In genomic region chr1:55706397-55706796, GRCh38 we compare ENCODE assay signal across 25 cellular contexts.
"Had no signal": no experiment of that assay in that cellular context is flagged by ENCODE, and none has a peak within 500 bp of the region (broad histone marks: within the 10 kb centered on the region; RNA-seq: fewer than 3 reads in every experiment).

No MANE protein-coding gene starts in this region.

- H3K4me1 Mint-ChIP-seq: activated CD4-positive, alpha-beta T cell treated with anti-CD3 and anti-CD28 coated beads for 36 hours; activated CD8-positive, alpha-beta memory T cell treated with anti-CD3 and anti-CD28 coated beads, Interleukin-2, amount 10 ng/mL, durations not matched to agents 7 days and 5 days; activated naive CD8-positive, alpha-beta T cell treated with anti-CD3 and anti-CD28 coated beads for 36 hours; naive thymus-derived CD4-positive, alpha-beta T cell; stimulated activated naive CD8-positive, alpha-beta T cell treated with anti-CD3 and anti-CD28 coated beads, Interleukin-15, amount 100 ng/mL, for 72 hours had no signal

- DNase-seq: activated CD4-positive, alpha-beta T cell treated with anti-CD3 and anti-CD28 coated beads for 36 hours; activated CD4-positive, CD25-positive, alpha-beta regulatory T cell; activated CD8-positive, alpha-beta memory T cell treated with anti-CD3 and anti-CD28 coated beads, Interleukin-2, amount 10 ng/mL, durations not matched to agents 7 days and 5 days; activated CD8-positive, alpha-beta T cell treated with anti-CD3 and anti-CD28 coated beads, Interleukin-2, amount 10 ng/mL, durations not matched to agents 7 days and 5 days; activated effector memory CD4-positive, alpha-beta T cell treated with anti-CD3 and anti-CD28 coated beads, Interleukin-2, amount 50 U/mL, for 16 hours; activated naive CD4-positive, alpha-beta T cell treated with anti-CD3 and anti-CD28 coated beads for 36 hours; activated naive CD8-positive, alpha-beta T cell treated with anti-CD3 and anti-CD28 coated beads for 36 hours; activated T-cell treated with anti-CD3 and anti-CD28 coated beads for 4 hours; adrenal gland; aorta; body of pancreas; dermis blood vessel endothelial cell; effector CD4-positive, alpha-beta T cell; foreskin keratinocyte; heart left ventricle; midbrain; naive thymus-derived CD4-positive, alpha-beta T cell; ovary; retina; stimulated activated CD4-positive, alpha-beta T cell treated with anti-CD3 and anti-CD28 coated beads, Interleukin-12 subunit alpha, Interleukin-12 subunit beta, amount 100 ng/mL, for 4 hours; stimulated activated CD4-positive, alpha-beta T cell treated with anti-CD3 and anti-CD28 coated beads, Interleukin-4, amount 100 ng/mL, for 1 hour; stimulated activated naive CD8-positive, alpha-beta T cell treated with anti-CD3 and anti-CD28 coated beads, Interleukin-15, amount 100 ng/mL, for 72 hours; substantia nigra; upper lobe of left lung had no signal

- H3K27ac Mint-ChIP-seq: activated CD4-positive, alpha-beta T cell treated with anti-CD3 and anti-CD28 coated beads for 36 hours; activated CD8-positive, alpha-beta memory T cell treated with anti-CD3 and anti-CD28 coated beads, Interleukin-2, amount 10 ng/mL, durations not matched to agents 7 days and 5 days; activated CD8-positive, alpha-beta T cell treated with anti-CD3 and anti-CD28 coated beads, Interleukin-2, amount 10 ng/mL, durations not matched to agents 7 days and 5 days; activated naive CD4-positive, alpha-beta T cell treated with anti-CD3 and anti-CD28 coated beads for 36 hours; activated naive CD8-positive, alpha-beta T cell treated with anti-CD3 and anti-CD28 coated beads for 36 hours; naive thymus-derived CD4-positive, alpha-beta T cell; stimulated activated naive CD8-positive, alpha-beta T cell treated with anti-CD3 and anti-CD28 coated beads, Interleukin-15, amount 100 ng/mL, for 72 hours had no signal

- H3K9me3 Mint-ChIP-seq: activated naive CD4-positive, alpha-beta T cell treated with anti-CD3 and anti-CD28 coated beads for 36 hours; activated naive CD8-positive, alpha-beta T cell treated with anti-CD3 and anti-CD28 coated beads for 36 hours; stimulated activated naive CD8-positive, alpha-beta T cell treated with anti-CD3 and anti-CD28 coated beads, Interleukin-15, amount 100 ng/mL, for 72 hours had no signal

- H3K27me3 Mint-ChIP-seq: activated CD8-positive, alpha-beta memory T cell treated with anti-CD3 and anti-CD28 coated beads, Interleukin-2, amount 10 ng/mL, durations not matched to agents 7 days and 5 days; stimulated activated naive CD8-positive, alpha-beta T cell treated with anti-CD3 and anti-CD28 coated beads, Interleukin-15, amount 100 ng/mL, for 72 hours had no signal

- ATAC-seq: activated CD4-positive, alpha-beta T cell treated with anti-CD3 and anti-CD28 coated beads for 36 hours; activated CD8-positive, alpha-beta memory T cell treated with anti-CD3 and anti-CD28 coated beads, Interleukin-2, amount 10 ng/mL, durations not matched to agents 7 days and 5 days; activated CD8-positive, alpha-beta T cell treated with anti-CD3 and anti-CD28 coated beads, Interleukin-2, amount 10 ng/mL, durations not matched to agents 7 days and 5 days; body of pancreas; foreskin keratinocyte; heart left ventricle; naive thymus-derived CD4-positive, alpha-beta T cell; sciatic nerve; stimulated activated naive CD8-positive, alpha-beta T cell treated with anti-CD3 and anti-CD28 coated beads, Interleukin-15, amount 100 ng/mL, for 72 hours had no signal

- H3K36me3 Mint-ChIP-seq: activated CD8-positive, alpha-beta memory T cell treated with anti-CD3 and anti-CD28 coated beads, Interleukin-2, amount 10 ng/mL, durations not matched to agents 7 days and 5 days; activated naive CD8-positive, alpha-beta T cell treated with anti-CD3 and anti-CD28 coated beads for 36 hours; naive thymus-derived CD4-positive, alpha-beta T cell had no signal

- H3K4me3 Mint-ChIP-seq: activated CD4-positive, alpha-beta T cell treated with anti-CD3 and anti-CD28 coated beads for 36 hours; activated CD8-positive, alpha-beta memory T cell treated with anti-CD3 and anti-CD28 coated beads, Interleukin-2, amount 10 ng/mL, durations not matched to agents 7 days and 5 days; activated CD8-positive, alpha-beta T cell treated with anti-CD3 and anti-CD28 coated beads, Interleukin-2, amount 10 ng/mL, durations not matched to agents 7 days and 5 days; activated naive CD4-positive, alpha-beta T cell treated with anti-CD3 and anti-CD28 coated beads for 36 hours; activated naive CD8-positive, alpha-beta T cell treated with anti-CD3 and anti-CD28 coated beads for 36 hours; naive thymus-derived CD4-positive, alpha-beta T cell; stimulated activated naive CD8-positive, alpha-beta T cell treated with anti-CD3 and anti-CD28 coated beads, Interleukin-15, amount 100 ng/mL, for 72 hours had no signal
